ENCODE assay signal across 19 cellular contexts in the genomic region with DNA sequence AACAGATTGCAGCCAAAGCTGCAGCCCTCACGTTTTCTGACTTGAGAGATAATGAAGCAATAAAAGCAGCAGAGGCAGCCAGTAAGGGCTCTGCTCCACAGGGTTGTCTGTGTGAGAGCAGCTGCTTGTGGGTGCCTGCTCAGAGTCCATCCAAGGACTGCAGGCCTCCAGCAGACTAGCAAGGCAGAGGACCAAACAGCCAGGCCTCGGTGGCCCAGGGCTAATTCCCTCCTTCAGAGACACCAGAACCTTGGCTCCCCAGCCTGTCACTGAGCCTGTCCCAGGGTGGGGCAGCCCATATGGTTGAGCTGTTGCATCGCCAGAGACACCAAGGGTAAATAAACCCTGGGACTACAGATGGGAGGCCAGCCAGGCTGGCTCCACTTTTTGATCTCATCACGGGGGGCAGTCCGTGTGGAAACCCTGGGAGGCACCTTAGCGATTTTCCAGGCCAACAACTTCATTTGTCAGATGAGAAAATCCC.
DNase-seq lines count a peak whose midpoint lies in the region; TF ChIP-seq lines count a peak whose summit lies in the region.
"Had no signal": no experiment of that assay in that cellular context is flagged by ENCODE, and none has a peak within 500 bp of the region (broad histone marks: within the 10 kb centered on the region; RNA-seq: fewer than 3 reads in every experiment).

No MANE protein-coding gene starts in this region.

- TF ChIP-seq CTCF in hepatocyte (IDR thresholded peaks at IDR 0.05; ENCODE audit: poor library complexity) (no peak), sigmoid colon (IDR thresholded peaks at IDR 0.05) (no peak)

- H2AFZ ChIP-seq in hepatocyte, result no peak overlapping the region

- no peaks in the 10 kb centered on the region for H3K27me3 ChIP-seq in SJCRH30
- no peaks in the 10 kb centered on the region for H3K27me3 ChIP-seq in hepatocyte
- H3K27me3 ChIP-seq in sigmoid colon, result no peaks in the 10 kb centered on the region

- H3K9me3 ChIP-seq in SJCRH30 (replicated peaks) (no peaks in the 10 kb centered on the region), hepatocyte (ENCODE audit: low read depth) (no peaks in the 10 kb centered on the region), sigmoid colon (no peaks in the 10 kb centered on the region)

- H3K9me2 ChIP-seq in hepatocyte (replicated peaks; ENCODE audit: insufficient read depth), result no peaks in the 10 kb centered on the region

- no peaks in the 10 kb centered on the region for H3K79me2 ChIP-seq in hepatocyte

- intact Hi-C loops in sigmoid colon (cut with DNase I), result no loop called here

- TF ChIP-seq POLR2A in sigmoid colon (IDR thresholded peaks at IDR 0.05), result no peak

- H3K4me2 ChIP-seq in hepatocyte, result no peak overlapping the region
- H3K4me2 ChIP-seq: KMS-11 had no signal

- WGBS in hepatocyte (ENCODE audit: low lambda C conversion rate, missing lambda C conversion rate), result 18% methylated on average over 6 of the region's 6 CpGs
- 7 to 32% methylated on average over 6 of the region's 6 CpGs for WGBS in sigmoid colon, 2 donors

- H3K27ac ChIP-seq in SJCRH30, result no peak overlapping the region; the same call in 1 of the 2 replicates
- H3K27ac ChIP-seq in hepatocyte, result peak overlapping the region; percentile 78
- H3K27ac ChIP-seq in sigmoid colon, result peak overlapping the region in 3 of 4 donors; percentile 62 to 77 (median 68)
- H3K27ac ChIP-seq: 22Rv1, KMS-11 had no signal

- H3K36me3 ChIP-seq in SJCRH30 (no peaks in the 10 kb centered on the region), hepatocyte (replicated peaks; ENCODE audit: insufficient read depth, low read depth) (no peaks in the 10 kb centered on the region), sigmoid colon (no peaks in the 10 kb centered on the region)

- H3K4me1 ChIP-seq in SJCRH30 (peaks cover 33% of the 10 kb centered on the region), hepatocyte (ENCODE audit: insufficient read depth) (peaks cover 57% of the 10 kb centered on the region), sigmoid colon (peaks cover 0 to 73% (median 47%) of the 10 kb centered on the region in 4 donors)

- no peak for TF ChIP-seq EP300 in sigmoid colon (IDR thresholded peaks at IDR 0.05)

- H3K4me3 ChIP-seq in SJCRH30, result no peak overlapping the region
- H3K4me3 ChIP-seq in hepatocyte, result no peak overlapping the region
- no peak overlapping the region for H3K4me3 ChIP-seq in sigmoid colon
- H3K4me3 ChIP-seq: skin epidermis had no signal

- H4K20me1 ChIP-seq in hepatocyte (ENCODE audit: insufficient read depth, poor library complexity, severe bottlenecking), result no peaks in the 10 kb centered on the region

- DNase-seq in DMS153 (lab: John Stamatoyannopoulos, UW) (peak; percentile 3), DMS153 treated with DMSO at 0.1 percent for 48 hours (lab: John Stamatoyannopoulos, UW; ENCODE audit: unreplicated experiment) (no peak), SJCRH30 (peak; percentile 70 to 76), hepatocyte (ENCODE audit: low spot score) (peak; percentile 77), sigmoid colon (no peak), hypothalamus (lab: John Stamatoyannopoulos, UW) (no peak), NCI-H226 (no peak)
- DNase-seq in activated effector memory CD4-positive, alpha-beta T cell treated with Interleukin-2 at 50 U/mL for 16 hours, result no peak
- DNase-seq: activated CD4-positive, CD25-positive, alpha-beta regulatory T cell treated with anti-CD3 and anti-CD28 coated beads, Interleukin-2, amount 50 U/mL, for 72 hours; activated naive CD8-positive, alpha-beta T cell treated with anti-CD3 and anti-CD28 coated beads for 36 hours; activated T-cell treated with anti-CD3 and anti-CD28 coated beads for 4 hours; central memory CD4-positive, alpha-beta T cell; H7; natural killer cell; NCI-H187 treated with DMSO at 0.1 percent for 48 hours; T-helper 1 cell had no signal

Comparison
In these comparisons a context has a peak if more than half of its experiments do, and no peak if none do; other contexts are left out.
1. DNase-seq: peak in DMS153 (single experiment), SJCRH30 (2 of 2) and hepatocyte (single experiment); none in DMS153 treated with DMSO at 0.1 percent for 48 hours (single experiment), sigmoid colon (single experiment), hypothalamus (0 of 51), activated effector memory CD4-positive, alpha-beta T cell treated with Interleukin-2 at 50 U/mL for 16 hours (single experiment) and NCI-H226 (single experiment).